ENCODE assay signal across 22 cellular contexts in the genomic region with DNA sequence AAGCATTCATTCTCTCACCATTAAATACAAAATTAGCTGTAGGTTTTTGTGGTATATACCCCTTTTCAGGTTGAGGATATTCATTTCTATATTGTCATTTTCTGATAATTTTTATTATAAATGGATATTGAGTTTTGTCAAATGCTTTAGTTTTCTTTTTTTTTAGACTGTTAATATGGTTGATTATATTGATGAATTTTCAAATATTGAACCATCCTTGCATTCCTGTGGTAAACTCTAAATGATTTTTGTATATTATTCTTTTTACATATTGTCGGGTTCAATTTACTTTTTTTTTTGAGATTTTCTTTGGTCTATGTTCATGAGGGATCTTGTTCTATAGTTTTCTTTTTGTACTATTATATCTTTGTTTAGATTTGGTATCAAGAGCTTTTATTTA.
"Had no signal": no experiment of that assay in that cellular context is flagged by ENCODE, and none has a peak within 500 bp of the region (broad histone marks: within the 10 kb centered on the region; RNA-seq: fewer than 3 reads in every experiment).

No MANE protein-coding gene starts in this region.

- H3K36me3 ChIP-seq: cardiac muscle cell had no signal

- FAIRE-seq: astrocyte, colon had no signal

- DNase-seq: activated B cell treated with CpG ODN at 0.5 μM for 24 hours; activated CD4-positive, alpha-beta T cell treated with anti-CD3 and anti-CD28 coated beads for 1 hour; activated CD4-positive, alpha-beta T cell treated with anti-CD3 and anti-CD28 coated beads, Interleukin-2, amount 10 ng/mL, durations not matched to agents 24 days and 14 days; activated CD4-positive, alpha-beta T cell treated with anti-CD3 and anti-CD28 coated beads, Interleukin-2, amount 50 U/mL, for 48 hours; activated CD8-positive, alpha-beta memory T cell treated with anti-CD3 and anti-CD28 coated beads, Interleukin-2, amount 10 ng/mL, durations not matched to agents 7 days and 5 days; activated effector memory CD4-positive, alpha-beta T cell treated with Interleukin-2 at 50 U/mL for 16 hours; activated naive CD4-positive, alpha-beta T cell treated with Interleukin-2 at 50 U/mL for 16 hours; activated naive CD8-positive, alpha-beta T cell treated with anti-CD3 and anti-CD28 coated beads, Interleukin-2, amount 50 U/mL, for 24 hours; activated T-cell treated with anti-CD3 and anti-CD28 coated beads, Interleukin-2, amount 50 U/mL, for 24 hours; amygdala; NCI-H1048; NCI-H146; NCI-H187 treated with DMSO at 0.1 percent for 48 hours; NCI-H2081 treated with DMSO at 0.1 percent for 48 hours; NCI-H345; NCI-H510A; NCI-H69; PC-3; SHP77 treated with DMSO at 0.1 percent for 48 hours had no signal

- H3K4me3 ChIP-seq: cardiac muscle cell had no signal

- H3K27me3 ChIP-seq: cardiac muscle cell had no signal

- H3K27ac ChIP-seq: cardiac muscle cell had no signal
